In genomic region chr3:184765730-184766074, GRCh38 we compare ENCODE assay signal across 11 cellular contexts. TPM values are rescaled to one million over a fixed set of nuclear protein-coding genes. Genes with fewer than 3 reads are reported as not detected.
A peak's percentile ranks its signal among the peaks of the same experiment; 100 is the strongest.
DNase-seq lines count a peak whose midpoint lies in the region; ATAC-seq and TF ChIP-seq lines count a peak whose summit lies in the region.
"Had no signal": no experiment of that assay in that cellular context is flagged by ENCODE, and none has a peak within 500 bp of the region (broad histone marks: within the 10 kb centered on the region; RNA-seq: fewer than 3 reads in every experiment).

No MANE protein-coding gene starts in this region.

- no peaks in the 10 kb centered on the region for H3K9me3 Mint-ChIP-seq in stimulated activated memory B cell treated with anti-CD40 and anti-IgM and Interleukin-4, amounts not matched to agents 10 μg/mL and 1 μg/mL and 100 μg/mL, for 72 hours

- peak overlapping the region; percentile 56 for H3K4me2 ChIP-seq in mammary epithelial cell (ENCODE audit: insufficient read depth, low read depth, low read length)

- peak overlapping the region; percentile 38 for H3K4me3 Mint-ChIP-seq in stimulated activated memory B cell treated with anti-CD40 and anti-IgM and Interleukin-4, amounts not matched to agents 10 μg/mL and 1 μg/mL and 100 μg/mL, for 72 hours

- no peaks in the 10 kb centered on the region for H3K36me3 Mint-ChIP-seq in stimulated activated memory B cell treated with anti-CD40 and anti-IgM and Interleukin-4, amounts not matched to agents 10 μg/mL and 1 μg/mL and 100 μg/mL, for 72 hours

- intact Hi-C loops in mammary epithelial cell (cut with micrococcal nuclease): loop anchor here (1.0 to 10.0 kb wide), 7 partner anchors 25 to 401 kb away; partner anchors contain the start of genes CLCN2, EPHB3, MAGEF1 and POLR2H

- H3K4me1 Mint-ChIP-seq in stimulated activated memory B cell treated with anti-CD40 and anti-IgM and Interleukin-4, amounts not matched to agents 10 μg/mL and 1 μg/mL and 100 μg/mL, for 72 hours: peaks cover 24% of the 10 kb centered on the region

- H3K4me3 ChIP-seq in mammary epithelial cell (replicated peaks in 1 of 3; ENCODE audit: insufficient read depth in 1 of 3, low read depth in 2 of 3, low read length in 3 of 3): no peak overlapping the region
- no peak overlapping the region for H3K4me3 ChIP-seq in HAP-1

- DNase-seq in HPDE6-E6E7 (ENCODE audit: extremely low spot score) (peak; percentile 68), mammary epithelial cell (peak; percentile 95), NCI-H446 treated with DMSO at 0.1 percent for 48 hours (lab: John Stamatoyannopoulos, UW) (no peak), NCI-H2081 treated with DMSO at 0.1 percent for 48 hours (lab: John Stamatoyannopoulos, UW) (no peak), HAP-1 (ENCODE audit: low spot score in 2 of 2) (no peak)
- DNase-seq: activated naive CD4-positive, alpha-beta T cell; NCI-H1694 treated with DMSO at 0.1 percent for 48 hours; T-helper 2 cell had no signal

- dilution Hi-C loops in mammary epithelial cell (cut with HindIII; ENCODE audit: low sequenced_read_pairs): loop anchor here (5.0 kb wide), 2 partner anchors 33 to 108 kb away; no protein-coding TSS in a partner anchor

- H3K27me3 Mint-ChIP-seq in stimulated activated memory B cell treated with anti-CD40 and anti-IgM and Interleukin-4, amounts not matched to agents 10 μg/mL and 1 μg/mL and 100 μg/mL, for 72 hours: no peaks in the 10 kb centered on the region

- peak overlapping the region; percentile 71 for H3K9ac ChIP-seq in mammary epithelial cell (ENCODE audit: insufficient read depth, low read length)

- peak overlapping the region; percentile 99 for H3K27ac ChIP-seq in mammary epithelial cell (ENCODE audit: insufficient read depth, low read depth, low read length)

- H3K36me3 ChIP-seq in mammary epithelial cell (ENCODE audit: insufficient read depth, low read length): no peaks in the 10 kb centered on the region
- no peaks in the 10 kb centered on the region for H3K36me3 ChIP-seq in HAP-1 (replicated peaks)

- no peak for TF ChIP-seq CTCF in mammary epithelial cell (conservative IDR thresholded peaks at IDR 0.05 in 1 of 2, IDR thresholded peaks at IDR 0.05 in 1 of 2; ENCODE audit: extremely low read depth in 1 of 2, insufficient read depth in 1 of 2, low read depth in 1 of 2, low read length in 2 of 2)

- H3K27me3 ChIP-seq in mammary epithelial cell (ENCODE audit: insufficient read depth, low read length) (no peaks in the 10 kb centered on the region), HAP-1 (ENCODE audit: low read depth) (no peaks in the 10 kb centered on the region)

- H3K27ac Mint-ChIP-seq in stimulated activated memory B cell treated with anti-CD40 and anti-IgM and Interleukin-4, amounts not matched to agents 10 μg/mL and 1 μg/mL and 100 μg/mL, for 72 hours: peak overlapping the region; percentile 33

- in situ Hi-C loops in mammary epithelial cell (cut with MboI; ENCODE audit: low sequenced_read_pairs in 2 of 2): loop anchor here in 1 of 2 donors (5.0 to 10.0 kb wide), 2 partner anchors 33 to 111 kb away; no protein-coding TSS in a partner anchor
- in situ Hi-C loops in HAP-1 (cut with MboI; ENCODE audit: low sequenced_read_pairs): no loop called here

- H2AFZ ChIP-seq in mammary epithelial cell (ENCODE audit: low read depth, low read length): no peak overlapping the region

- peak; percentile 62 for ATAC-seq in GM19452 (IDR thresholded peaks at IDR 0.05; ENCODE audit: unreplicated experiment)
- ATAC-seq in stimulated activated memory B cell treated with anti-CD40 and anti-IgM and Interleukin-4, amounts not matched to agents 10 μg/mL and 1 μg/mL and 100 μg/mL, for 72 hours: peak; percentile 88
- ATAC-seq in HG03520 (IDR thresholded peaks at IDR 0.05; ENCODE audit: unreplicated experiment): no peak

- no peaks in the 10 kb centered on the region for H3K79me2 ChIP-seq in mammary epithelial cell (ENCODE audit: insufficient read depth, low read length)

- CTCF ChIA-PET in mammary epithelial cell (lab: Charles Lee; ENCODE audit: low non-redundant PET): interaction anchor here (0.9 kb wide), 1 partner anchor 39 kb away, joined by 3 read pairs; no protein-coding TSS in a partner anchor

- H3K9me3 ChIP-seq in mammary epithelial cell (replicated peaks; ENCODE audit: insufficient read depth, low read length) (no peaks in the 10 kb centered on the region), HAP-1 (no peaks in the 10 kb centered on the region)

- WGBS in mammary epithelial cell (ENCODE audit: low coverage, missing lambda C conversion rate): 11% methylated on average over 6 of the region's 7 CpGs

- H4K20me1 ChIP-seq in mammary epithelial cell (ENCODE audit: insufficient read depth, low read length): no peaks in the 10 kb centered on the region

- no TSS peak for BruUV-seq in mammary epithelial cell (replicated peaks; lab: Mats Ljungman, UMichigan)

- peaks cover 26% of the 10 kb centered on the region for H3K4me1 ChIP-seq in mammary epithelial cell (ENCODE audit: insufficient read depth, low read length)
- no peaks in the 10 kb centered on the region for H3K4me1 ChIP-seq in HAP-1

RNA-seq across cellular contexts. Expression of gene VPS8, which starts 46.3 kb away (rescaled TPM):
- total RNA-seq in mammary epithelial cell: 10 to 100 TPM; 42.1 to 68.8 TPM
- 10.3 TPM for polyA plus RNA-seq in mammary epithelial cell
- 74.2 TPM for polyA minus RNA-seq in mammary epithelial cell

RNA-seq across cellular contexts. Expression of gene MAGEF1, which starts 53.8 kb away (rescaled TPM):
- 10 to 100 TPM; 19.0 to 27.8 TPM for total RNA-seq in mammary epithelial cell
- 14.3 TPM for polyA plus RNA-seq in mammary epithelial cell
- polyA minus RNA-seq in mammary epithelial cell: 4.4 TPM

Comparison
In these comparisons a context has a peak if more than half of its experiments do, and no peak if none do; other contexts are left out.
1. DNase-seq: peak in HPDE6-E6E7 (single experiment) and mammary epithelial cell (single experiment); none in NCI-H446 treated with DMSO at 0.1 percent for 48 hours (single experiment), NCI-H2081 treated with DMSO at 0.1 percent for 48 hours (single experiment) and HAP-1 (0 of 2).